ENCODE assay signal across 1 cellular context in genomic region chr2:190943706-190944105, GRCh38.
TF ChIP-seq lines count a peak whose summit lies in the region.

No MANE protein-coding gene starts in this region.

TF ChIP-seq in A549, 52 proteins besides CTCF, POLR2A, EP300 and RAD21 (continued from another document):
- TF ChIP-seq HES2 (IDR thresholded peaks at IDR 0.05) (no peak), HEYL (CRISPR knock-in tag; IDR thresholded peaks at IDR 0.05) (no peak), HOXA7 (CRISPR knock-in tag; IDR thresholded peaks at IDR 0.05) (peak; percentile 68), RNF2 (IDR thresholded peaks at IDR 0.05; ENCODE audit: borderline replicate concordance, low read depth) (no peak), E2F6 (IDR thresholded peaks at IDR 0.05; ENCODE audit: borderline replicate concordance, low read depth) (no peak), RCOR1 (IDR thresholded peaks at IDR 0.05; ENCODE audit: low read depth, low read length) (no peak), KDM1A (IDR thresholded peaks at IDR 0.05; ENCODE audit: low read depth) (no peak), RARB (CRISPR knock-in tag; IDR thresholded peaks at IDR 0.05) (no peak), POLR2AphosphoS2 (conservative IDR thresholded peaks at IDR 0.05; ENCODE audit: low read length) (peak; percentile 32; the same call in 1 of the 2 replicates), FOSB (CRISPR knock-in tag; IDR thresholded peaks at IDR 0.05) (peak; percentile 77; the same call in 1 of the 2 replicates), SMC3 (IDR thresholded peaks at IDR 0.05) (no peak)
